In genomic region chr16:11687606-11688519, GRCh38 we compare ENCODE assay signal across 16 cellular contexts. TPM values are rescaled to one million over a fixed set of nuclear protein-coding genes. Genes with fewer than 3 reads are reported as not detected.
A peak's percentile ranks its signal among the peaks of the same experiment; 100 is the strongest.
DNase-seq lines count a peak whose midpoint lies in the region; ATAC-seq and TF ChIP-seq lines count a peak whose summit lies in the region.
"Had no signal": no experiment of that assay in that cellular context is flagged by ENCODE, and none has a peak within 500 bp of the region (broad histone marks: within the 10 kb centered on the region; RNA-seq: fewer than 3 reads in every experiment).

No MANE protein-coding gene starts in this region.

- TF ChIP-seq CTCF in coronary artery (IDR thresholded peaks at IDR 0.05) (no peak), WERI-Rb-1 (IDR thresholded peaks at IDR 0.05; ENCODE audit: low read depth, low read length) (no peak)

- H3K36me3 ChIP-seq in WERI-Rb-1: peaks cover 92% of the 10 kb centered on the region

- H3K9me3 ChIP-seq in WERI-Rb-1 (ENCODE audit: severe bottlenecking): no peaks in the 10 kb centered on the region
- H3K9me3 ChIP-seq: neutrophil, Peyer's patch had no signal

- no peak overlapping the region for H3K4me3 Mint-ChIP-seq in activated T-cell treated with anti-CD3 and anti-CD28 coated beads, Interleukin-2, amount 50 U/mL, for 72 hours
- H3K4me3 Mint-ChIP-seq in activated T-cell treated with anti-CD3 and anti-CD28 coated beads, Interleukin-2, amount 50 U/mL, for 4 hours: no peak overlapping the region
- H3K4me3 Mint-ChIP-seq: HFFc6, T-cell had no signal

- peak overlapping the region; percentile 60 for H3K27ac Mint-ChIP-seq in activated T-cell treated with anti-CD3 and anti-CD28 coated beads, Interleukin-2, amount 50 U/mL, for 72 hours

- no peaks in the 10 kb centered on the region for H3K27me3 Mint-ChIP-seq in activated T-cell treated with anti-CD3 and anti-CD28 coated beads, Interleukin-2, amount 50 U/mL, for 72 hours (ENCODE audit: low read depth)
- no peaks in the 10 kb centered on the region for H3K27me3 Mint-ChIP-seq in activated T-cell treated with anti-CD3 and anti-CD28 coated beads, Interleukin-2, amount 50 U/mL, for 4 hours (ENCODE audit: low read depth)
- H3K27me3 Mint-ChIP-seq: T-cell had no signal

- no peak for DNase-seq in activated T-cell treated with anti-CD3 and anti-CD28 coated beads, Interleukin-2, amount 50 U/mL, for 72 hours
- DNase-seq in activated T-cell treated with anti-CD3 and anti-CD28 coated beads, Interleukin-2, amount 50 U/mL, for 4 hours: no peak
- DNase-seq in NCI-H524 (lab: John Stamatoyannopoulos, UW): peak; percentile 70 to 90
- DNase-seq in coronary artery (ENCODE audit: low spot score): peak; percentile 19
- peak; percentile 17 for DNase-seq in superior temporal gyrus (ENCODE audit: extremely low spot score)
- no peak for DNase-seq in WERI-Rb-1
- no peak for DNase-seq in NCI-H345 treated with DMSO at 0.1 percent for 48 hours (lab: John Stamatoyannopoulos, UW; ENCODE audit: unreplicated experiment)
- DNase-seq: amniotic stem cell, HFFc6, NCI-H226, Peyer's patch, small intestine, T-cell had no signal

- no peaks in the 10 kb centered on the region for H3K9me3 Mint-ChIP-seq in activated T-cell treated with anti-CD3 and anti-CD28 coated beads, Interleukin-2, amount 50 U/mL, for 72 hours
- H3K9me3 Mint-ChIP-seq in activated T-cell treated with anti-CD3 and anti-CD28 coated beads, Interleukin-2, amount 50 U/mL, for 4 hours: no peaks in the 10 kb centered on the region
- H3K9me3 Mint-ChIP-seq: HFFc6, T-cell had no signal

- H3K27me3 ChIP-seq in WERI-Rb-1 (ENCODE audit: insufficient read depth, low read depth, severe bottlenecking): no peaks in the 10 kb centered on the region
- H3K27me3 ChIP-seq: neutrophil, Peyer's patch had no signal

- ATAC-seq in activated T-cell treated with anti-CD3 and anti-CD28 coated beads, Interleukin-2, amount 50 U/mL, for 72 hours (replicated peaks in 1 of 2): no peak
- no peak for ATAC-seq in activated T-cell treated with anti-CD3 and anti-CD28 coated beads, Interleukin-2, amount 50 U/mL, for 4 hours
- ATAC-seq in HG03565 (IDR thresholded peaks at IDR 0.05; ENCODE audit: unreplicated experiment): no peak
- ATAC-seq: T-cell had no signal

- no peak overlapping the region for H3K4me3 ChIP-seq in coronary artery
- no peak overlapping the region for H3K4me3 ChIP-seq in WERI-Rb-1 (ENCODE audit: low read depth, low read length)
- H3K4me3 ChIP-seq: lung, Peyer's patch had no signal

- H3K4me1 Mint-ChIP-seq in activated T-cell treated with anti-CD3 and anti-CD28 coated beads, Interleukin-2, amount 50 U/mL, for 72 hours (ENCODE audit: low read depth): peaks cover 28% of the 10 kb centered on the region
- peaks cover 29% of the 10 kb centered on the region for H3K4me1 Mint-ChIP-seq in activated T-cell treated with anti-CD3 and anti-CD28 coated beads, Interleukin-2, amount 50 U/mL, for 4 hours (ENCODE audit: low read depth)

- H3K36me3 Mint-ChIP-seq in activated T-cell treated with anti-CD3 and anti-CD28 coated beads, Interleukin-2, amount 50 U/mL, for 72 hours (ENCODE audit: insufficient read depth in 2 of 2): peaks cover 6 to 46% of the 10 kb centered on the region in 2 donors
- peaks cover 48% of the 10 kb centered on the region for H3K36me3 Mint-ChIP-seq in activated T-cell treated with anti-CD3 and anti-CD28 coated beads, Interleukin-2, amount 50 U/mL, for 4 hours (ENCODE audit: insufficient read depth)

- H3K27ac ChIP-seq in coronary artery (peak overlapping the region in 1 of 2 donors; percentile 31), WERI-Rb-1 (no peak overlapping the region)
- H3K27ac ChIP-seq: neutrophil had no signal

RNA-seq across cellular contexts. Expression of gene SNN, which starts 19.6 kb away (rescaled TPM):
- total RNA-seq in activated T-cell treated with anti-CD3 and anti-CD28 coated beads, Interleukin-2, amount 50 U/mL, for 72 hours: 10 to 100 TPM; 10.4 to 11.6 TPM
- 1 to 10 TPM; 6.5 to 8.3 (median 7.6) TPM for total RNA-seq in activated T-cell treated with anti-CD3 and anti-CD28 coated beads, Interleukin-2, amount 50 U/mL, for 4 hours

RNA-seq across cellular contexts. Expression of gene TXNDC11, which starts 54.8 kb away (rescaled TPM):
- total RNA-seq in activated T-cell treated with anti-CD3 and anti-CD28 coated beads, Interleukin-2, amount 50 U/mL, for 72 hours: 10 to 100 TPM; 34.7 to 41.5 TPM
- 10 to 100 TPM; 34.3 to 39.0 (median 35.5) TPM for total RNA-seq in activated T-cell treated with anti-CD3 and anti-CD28 coated beads, Interleukin-2, amount 50 U/mL, for 4 hours

Comparison
In these comparisons a context has a peak if more than half of its experiments do, and no peak if none do; other contexts are left out.
1. DNase-seq: peak in NCI-H524 (2 of 2), coronary artery (single experiment) and superior temporal gyrus (single experiment); none in activated T-cell treated with anti-CD3 and anti-CD28 coated beads, Interleukin-2, amount 50 U/mL, for 72 hours (0 of 2), activated T-cell treated with anti-CD3 and anti-CD28 coated beads, Interleukin-2, amount 50 U/mL, for 4 hours (single experiment), WERI-Rb-1 (single experiment) and NCI-H345 treated with DMSO at 0.1 percent for 48 hours (single experiment).